Comparison of ENCODE assay signal across 22 cellular contexts in the genomic region with DNA sequence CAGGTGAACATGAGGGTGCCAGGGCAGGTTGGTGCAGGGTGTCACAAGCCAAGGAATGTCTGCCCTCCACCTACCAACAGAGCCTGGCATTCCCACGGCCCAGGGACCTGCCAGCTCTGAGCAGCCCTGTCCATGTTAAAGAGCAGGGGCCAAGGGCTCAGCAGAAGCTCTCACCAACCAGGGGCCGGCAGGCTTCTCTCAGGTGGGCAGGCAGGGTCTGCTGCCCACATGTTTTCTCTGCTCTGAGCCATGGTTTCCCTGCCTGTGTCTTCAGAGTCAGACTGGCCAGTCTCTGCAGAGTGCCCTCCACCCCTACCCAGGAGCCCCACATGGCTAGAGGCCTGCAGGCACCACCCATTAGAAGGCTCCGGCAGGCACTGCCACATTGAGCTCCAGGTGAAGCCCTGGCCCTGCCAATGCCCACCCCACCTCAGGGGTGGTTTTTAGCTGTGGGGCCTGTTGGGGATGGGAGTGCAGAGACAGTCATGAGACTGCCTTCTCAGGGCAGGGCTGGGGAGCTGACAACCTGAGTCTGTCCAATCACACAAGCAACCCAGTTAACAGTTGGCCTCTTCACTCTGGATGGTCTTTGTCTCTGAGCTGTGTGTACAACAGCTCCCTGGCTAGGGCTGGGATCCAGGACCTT.
DNase-seq lines count a peak whose midpoint lies in the region; ATAC-seq, FAIRE-seq and TF ChIP-seq lines count a peak whose summit lies in the region.
"Had no signal": no experiment of that assay in that cellular context is flagged by ENCODE, and none has a peak within 500 bp of the region (broad histone marks: within the 10 kb centered on the region; RNA-seq: fewer than 3 reads in every experiment).

No MANE protein-coding gene starts in this region.

- H4K20me1 ChIP-seq in H1 (replicated peaks in 1 of 2; ENCODE audit: control insufficient read depth in 1 of 2, insufficient read depth in 2 of 2, low read length in 2 of 2), result peaks cover 0 to 4% of the 10 kb centered on the region in 2 experiments

- H2BK12ac ChIP-seq in H1 (ENCODE audit: low read depth, low read length), result no peak overlapping the region

- H3K9me3 ChIP-seq in H1 (ENCODE audit: insufficient read depth in 2 of 2, low read depth in 1 of 2, low read length in 1 of 2), result no peaks in the 10 kb centered on the region
- H3K9me3 ChIP-seq: adrenal gland, MG63 had no signal

- H3K27ac ChIP-seq in H1 (ENCODE audit: low read depth, low read length), result no peak overlapping the region
- H3K27ac ChIP-seq: adrenal gland had no signal

- DNase-seq in left cardiac atrium (peak; percentile 14), Right ventricle myocardium inferior (ENCODE audit: missing footprints) (no peak), H1 (ENCODE audit: low read depth in 1 of 2, low spot score in 2 of 2) (peak in 1 of 2 experiments; percentile 39), osteocyte (ENCODE audit: extremely low spot score, unreplicated experiment) (peak; percentile 73), T-helper 2 cell (no peak)
- DNase-seq: activated CD8-positive, alpha-beta T cell treated with anti-CD3 and anti-CD28 coated beads, Interleukin-2, amount 10 ng/mL, durations not matched to agents 7 days and 5 days; dermis blood vessel endothelial cell; foreskin melanocyte; hypothalamus; mammary epithelial cell; MG63; NCI-H774; SIG-M5; stimulated activated CD4-positive, alpha-beta T cell treated with anti-CD3 and anti-CD28 coated beads, Interleukin-4, amount 100 ng/mL, for 4 hours; substantia nigra had no signal

- no peak overlapping the region for H3K23ac ChIP-seq in H1 (ENCODE audit: insufficient read length)

- no peak overlapping the region for H2BK15ac ChIP-seq in H1 (ENCODE audit: low read length)

- H3K14ac ChIP-seq in H1 (ENCODE audit: insufficient read length), result no peak overlapping the region

- H3K9ac ChIP-seq in H1 (replicated peaks in 1 of 4; ENCODE audit: extremely low read depth in 1 of 4, low read depth in 3 of 4, low read length in 3 of 4), result no peak overlapping the region

- H3K79me2 ChIP-seq in H1 (ENCODE audit: control insufficient read depth in 1 of 2, insufficient read depth in 2 of 2, low read length in 2 of 2), result no peaks in the 10 kb centered on the region

- H3K9me3 Mint-ChIP-seq in osteocyte (ENCODE audit: unreplicated experiment), result peaks cover 4% of the 10 kb centered on the region
- H3K9me3 Mint-ChIP-seq: natural killer cell treated with Interleukin-12 subunit alpha and Interleukin-12 subunit beta and Interleukin-15 and Interleukin-18, amount 100 ng/mL, for 72 hours; T-cell had no signal

- no peak overlapping the region for H4K8ac ChIP-seq in H1 (ENCODE audit: extremely low read depth, insufficient read depth, low read length)

- no peaks in the 10 kb centered on the region for H3K27me3 Mint-ChIP-seq in osteocyte (ENCODE audit: unreplicated experiment)
- H3K27me3 Mint-ChIP-seq: natural killer cell treated with Interleukin-12 subunit alpha and Interleukin-12 subunit beta and Interleukin-15 and Interleukin-18, amount 100 ng/mL, for 72 hours; T-cell had no signal

- no peak overlapping the region for H2BK5ac ChIP-seq in H1 (ENCODE audit: low read depth, low read length)

- no peak overlapping the region for H4K91ac ChIP-seq in H1 (replicated peaks; ENCODE audit: insufficient read length, low read length)

- no peak overlapping the region for H2BK120ac ChIP-seq in H1 (replicated peaks; ENCODE audit: low read depth, low read length)

- no peak for TF ChIP-seq EP300 in H1 (IDR thresholded peaks at IDR 0.05; ENCODE audit: borderline replicate concordance in 1 of 2, low read depth in 2 of 2, low read length in 2 of 2)

- no peak overlapping the region for H3K4me3 Mint-ChIP-seq in osteocyte (ENCODE audit: unreplicated experiment)
- H3K4me3 Mint-ChIP-seq: activated CD8-positive, alpha-beta T cell treated with anti-CD3 and anti-CD28 coated beads, Interleukin-2, amount 10 ng/mL, durations not matched to agents 7 days and 5 days; natural killer cell treated with Interleukin-12 subunit alpha and Interleukin-12 subunit beta and Interleukin-15 and Interleukin-18, amount 100 ng/mL, for 72 hours; T-cell had no signal

- no peaks in the 10 kb centered on the region for H3K36me3 ChIP-seq in H1 (ENCODE audit: control insufficient read depth in 2 of 4, insufficient read depth in 4 of 4, low read length in 3 of 4)
- H3K36me3 ChIP-seq: adrenal gland had no signal

- TF ChIP-seq CTCF in H1 (IDR thresholded peaks at IDR 0.05; ENCODE audit: control extremely low read depth in 1 of 3, insufficient read depth in 1 of 3, low read depth in 1 of 3, low read length in 3 of 3), result no peak
- TF ChIP-seq CTCF in osteocyte (IDR thresholded peaks at IDR 0.05), result no peak

- TF ChIP-seq POLR2A in H1 (IDR thresholded peaks at IDR 0.05; ENCODE audit: control extremely low read depth in 1 of 2, low read depth in 2 of 2, low read length in 2 of 2), result no peak

- no peak overlapping the region for H3K18ac ChIP-seq in H1 (ENCODE audit: extremely low read depth, low read length)

- no peak overlapping the region for H3K4me3 ChIP-seq in H1 (ENCODE audit: extremely low read depth in 1 of 4, insufficient read depth in 2 of 4, low read depth in 3 of 4, low read length in 4 of 4)
- H3K4me3 ChIP-seq: adrenal gland, MG63, smooth muscle cell had no signal

- H2AFZ ChIP-seq in H1 (ENCODE audit: low read length), result no peak overlapping the region

- no peak overlapping the region for H3K4me2 ChIP-seq in H1 (ENCODE audit: insufficient read depth in 1 of 2, low read depth in 2 of 2, low read length in 2 of 2)

- peaks cover 5% of the 10 kb centered on the region for H3K4me1 Mint-ChIP-seq in osteocyte (ENCODE audit: unreplicated experiment)
- H3K4me1 Mint-ChIP-seq: T-cell had no signal

- H3K56ac ChIP-seq in H1 (replicated peaks; ENCODE audit: insufficient read length, low read depth, low read length), result no peak overlapping the region

- no peak overlapping the region for H2BK20ac ChIP-seq in H1 (ENCODE audit: low read length)

- H3K27ac Mint-ChIP-seq in osteocyte (ENCODE audit: unreplicated experiment), result no peak overlapping the region
- H3K27ac Mint-ChIP-seq: natural killer cell treated with Interleukin-12 subunit alpha and Interleukin-12 subunit beta and Interleukin-15 and Interleukin-18, amount 100 ng/mL, for 72 hours; T-cell had no signal

- POLR2A ChIA-PET in H1 (lab: Charles Lee; ENCODE audit: partially characterized antibody), result interaction anchor here (0.9 kb wide), 1 partner anchor 12 kb away, joined by 3 read pairs; no protein-coding TSS in a partner anchor

- intact Hi-C loops in left cardiac atrium (cut with DNase I) (no loop called here), Right ventricle myocardium inferior (cut with DNase I) (no loop called here)

- 93% methylated on average over 3 of the region's 3 CpGs; no CpG with 5 or more reads in 1 of the 2 experiments for WGBS in H1 (ENCODE audit: extremely low coverage in 1 of 2, insufficient coverage in 1 of 2, insufficient read length in 1 of 2, insufficient replicate concordance in 2 of 2, low coverage in 1 of 2, low lambda C conversion rate in 2 of 2, missing lambda C conversion rate in 1 of 2), 2 experiments

- peaks cover 3 to 24% (median 17%) of the 10 kb centered on the region in 4 experiments; a peak in 6 of 7 replicates for H3K4me1 ChIP-seq in H1 (replicated peaks in 1 of 4; ENCODE audit: control insufficient read depth in 3 of 4, insufficient read depth in 4 of 4, low read length in 3 of 4)

- no peaks in the 10 kb centered on the region for H3K36me3 Mint-ChIP-seq in osteocyte (ENCODE audit: unreplicated experiment)
- H3K36me3 Mint-ChIP-seq: natural killer cell treated with Interleukin-12 subunit alpha and Interleukin-12 subunit beta and Interleukin-15 and Interleukin-18, amount 100 ng/mL, for 72 hours; T-cell had no signal

- TF ChIP-seq RAD21 in H1 (IDR thresholded peaks at IDR 0.05 in 1 of 2, conservative IDR thresholded peaks at IDR 0.05 in 1 of 2; ENCODE audit: low read depth in 2 of 2, low read length in 2 of 2), result no peak

- 0 out of 2 replicates have a peak overlapping the region, but pooled peaks have one; percentile 6 for H2AK5ac ChIP-seq in H1 (ENCODE audit: low read depth, low read length)

- CTCF ChIA-PET in H1 (lab: Charles Lee; ENCODE audit: partially characterized antibody), result interaction anchor here (0.7 to 3.5 kb wide), 15 partner anchors 10 to 190 kb away, joined by 3 to 15 read pairs (median 4); no protein-coding TSS in a partner anchor

- H3K23me2 ChIP-seq in H1 (ENCODE audit: low read depth, low read length), result peaks cover 4% of the 10 kb centered on the region; the same call in 1 of the 2 replicates

- H3K27me3 ChIP-seq in H1 (replicated peaks in 1 of 4; ENCODE audit: control insufficient read depth in 3 of 4, extremely low read depth in 1 of 4, insufficient read depth in 3 of 4, low read length in 3 of 4), result peaks cover 0 to 12% (median 8%) of the 10 kb centered on the region in 4 experiments; a peak in 4 of 7 replicates
- H3K27me3 ChIP-seq: adrenal gland, MG63 had no signal

- H3K4ac ChIP-seq in H1 (replicated peaks; ENCODE audit: insufficient read length, low read depth, low read length), result no peak overlapping the region

- no peaks in the 10 kb centered on the region for H3K79me1 ChIP-seq in H1 (ENCODE audit: low read depth, low read length)

- FAIRE-seq in H1 (lab: Jason Lieb, UNC), result no peak
- FAIRE-seq: bronchial epithelial cell had no signal

- H4K5ac ChIP-seq in H1 (ENCODE audit: insufficient read length, low read depth, low read length), result no peak overlapping the region

- ATAC-seq in left cardiac atrium, result no peak
- no peak for ATAC-seq in Right ventricle myocardium inferior
- ATAC-seq in HG02885 (IDR thresholded peaks at IDR 0.05; ENCODE audit: poor library complexity, unreplicated experiment), result no peak
- no peak for ATAC-seq in HG03196 (IDR thresholded peaks at IDR 0.05; ENCODE audit: unreplicated experiment)
- ATAC-seq: natural killer cell treated with Interleukin-12 subunit alpha and Interleukin-12 subunit beta and Interleukin-15 and Interleukin-18, amount 100 ng/mL, for 72 hours; T-cell had no signal

TF ChIP-seq in H1, 55 proteins besides CTCF, POLR2A, EP300 and RAD21 (continues in another document):
- TF ChIP-seq RNF2 (IDR thresholded peaks at IDR 0.05; ENCODE audit: borderline replicate concordance, low read depth, low read length, missing control alignments, poor library complexity, severe bottlenecking) (no peak), KDM5A (IDR thresholded peaks at IDR 0.05; ENCODE audit: low read length) (no peak), BRCA1 (IDR thresholded peaks at IDR 0.05; ENCODE audit: low read depth, low read length) (no peak), KDM1A (IDR thresholded peaks at IDR 0.05; ENCODE audit: borderline replicate concordance, low read length) (no peak), GABPA (IDR thresholded peaks at IDR 0.05; ENCODE audit: borderline replicate concordance, insufficient read depth, low read length) (no peak), JUND (IDR thresholded peaks at IDR 0.05; ENCODE audit: low read length) (no peak), SIN3A (conservative IDR thresholded peaks at IDR 0.05 in 1 of 2, IDR thresholded peaks at IDR 0.05 in 1 of 2; ENCODE audit: low read depth in 1 of 2, low read length in 2 of 2) (no peak), ASH2L (IDR thresholded peaks at IDR 0.05; ENCODE audit: low read length) (no peak), NRF1 (IDR thresholded peaks at IDR 0.05; ENCODE audit: low read depth, low read length) (no peak), SIRT6 (IDR thresholded peaks at IDR 0.05; ENCODE audit: low read length) (no peak)

Comparison
In these comparisons a context has a peak if more than half of its experiments do, and no peak if none do; other contexts are left out.
1. DNase-seq: peak in left cardiac atrium (single experiment) and osteocyte (single experiment); none in Right ventricle myocardium inferior (single experiment) and T-helper 2 cell (0 of 5).